Comparison of ENCODE assay signal across 1 cellular context in genomic region chr19:6737284-6737872, GRCh38.
TF ChIP-seq lines count a peak whose summit lies in the region.

GPR108 (minus strand) TSS chr19:6737580; CDS start chr19:6737576, 4 bp downstream.

TF ChIP-seq in K562, 482 proteins besides CTCF, POLR2A, EP300 and RAD21 (continued from another document and continues in another):
- TF ChIP-seq BMI1 (IDR thresholded peaks at IDR 0.05; ENCODE audit: low read length): no peak
- no peak for TF ChIP-seq ZNF668 (CRISPR knock-in tag; IDR thresholded peaks at IDR 0.05)
- no peak for TF ChIP-seq ZEB2 (IDR thresholded peaks at IDR 0.05)
- TF ChIP-seq CUX1 (CRISPR knock-in tag; IDR thresholded peaks at IDR 0.05): no peak
- TF ChIP-seq ZNF561 (CRISPR knock-in tag; conservative IDR thresholded peaks at IDR 0.05): no peak
- no peak for TF ChIP-seq MBD1 (CRISPR knock-in tag; IDR thresholded peaks at IDR 0.05)
- no peak for TF ChIP-seq SPI1 (IDR thresholded peaks at IDR 0.05; ENCODE audit: borderline replicate concordance, low read depth, low read length)
- TF ChIP-seq ZNF75A (CRISPR knock-in tag; IDR thresholded peaks at IDR 0.05): no peak
- TF ChIP-seq HBP1 (CRISPR knock-in tag; IDR thresholded peaks at IDR 0.05): no peak
- TF ChIP-seq KHSRP (IDR thresholded peaks at IDR 0.05): peak; percentile 67; the same call in 1 of the 2 replicates
- TF ChIP-seq ZNF436 (CRISPR knock-in tag; IDR thresholded peaks at IDR 0.05): no peak
- TF ChIP-seq CSDE1 (IDR thresholded peaks at IDR 0.05): no peak; a peak in 1 of 4 replicates
- 0 out of 2 replicates have a peak, but pooled peaks have one; percentile 6 for TF ChIP-seq NFE2 (IDR thresholded peaks at IDR 0.05; ENCODE audit: low read depth)
- no peak for TF ChIP-seq HMGXB4 (CRISPR knock-in tag; IDR thresholded peaks at IDR 0.05)
- TF ChIP-seq PHB2 (IDR thresholded peaks at IDR 0.05; ENCODE audit: low read depth): no peak
- TF ChIP-seq XRCC5 (IDR thresholded peaks at IDR 0.05; ENCODE audit: low read depth, low read length): no peak
- no peak for TF ChIP-seq ZNF143 (CRISPR knock-in tag; IDR thresholded peaks at IDR 0.05)
- TF ChIP-seq CEBPB (tag; IDR thresholded peaks at IDR 0.05): peak; percentile 83
- TF ChIP-seq SMARCA4 (IDR thresholded peaks at IDR 0.05): no peak
- TF ChIP-seq SRF (CRISPR knock-in tag; IDR thresholded peaks at IDR 0.05): no peak
- no peak for TF ChIP-seq TSHZ1 (CRISPR knock-in tag; IDR thresholded peaks at IDR 0.05)
- TF ChIP-seq SMARCA5 (IDR thresholded peaks at IDR 0.05): no peak
- no peak for TF ChIP-seq ESRRB (CRISPR knock-in tag; IDR thresholded peaks at IDR 0.05; ENCODE audit: borderline replicate concordance)
- no peak for TF ChIP-seq GTF2A2 (tag; IDR thresholded peaks at IDR 0.05)
- TF ChIP-seq SP2 (IDR thresholded peaks at IDR 0.05; ENCODE audit: extremely low read depth, low read depth, low read length, poor library complexity, severe bottlenecking): peak; percentile 97
- TF ChIP-seq ZNF507 (tag; conservative IDR thresholded peaks at IDR 0.05): no peak
- TF ChIP-seq FOXJ3 (CRISPR knock-in tag; IDR thresholded peaks at IDR 0.05): no peak
- no peak for TF ChIP-seq STAG1 (CRISPR knock-in tag; IDR thresholded peaks at IDR 0.05; ENCODE audit: borderline replicate concordance)
- TF ChIP-seq FOSL1 (tag; conservative IDR thresholded peaks at IDR 0.05): no peak
- no peak for TF ChIP-seq NRF1 (conservative IDR thresholded peaks at IDR 0.05 in 1 of 2, IDR thresholded peaks at IDR 0.05 in 1 of 2)
- TF ChIP-seq ZNF12 (CRISPR knock-in tag; IDR thresholded peaks at IDR 0.05): no peak
- TF ChIP-seq ZNF253 (CRISPR knock-in tag; conservative IDR thresholded peaks at IDR 0.05): no peak
- no peak for TF ChIP-seq RBM15 (IDR thresholded peaks at IDR 0.05; ENCODE audit: insufficient read depth, low read length)
- TF ChIP-seq MED1 (CRISPR knock-in tag; IDR thresholded peaks at IDR 0.05; ENCODE audit: borderline replicate concordance): no peak
- peak; percentile 30 for TF ChIP-seq MEIS2 (IDR thresholded peaks at IDR 0.05; ENCODE audit: partially characterized antibody)
- TF ChIP-seq ZBTB8A (IDR thresholded peaks at IDR 0.05; ENCODE audit: partially characterized antibody): no peak
- no peak for TF ChIP-seq ELF1 (tag; IDR thresholded peaks at IDR 0.05)
- peak; percentile 91 for TF ChIP-seq NUFIP1 (IDR thresholded peaks at IDR 0.05; ENCODE audit: partially characterized antibody)
- TF ChIP-seq NR3C1 (CRISPR knock-in tag; IDR thresholded peaks at IDR 0.05): no peak
- no peak for TF ChIP-seq TEAD4 (IDR thresholded peaks at IDR 0.05; ENCODE audit: low read length)
- no peak for TF ChIP-seq TEAD4 (CRISPR knock-in tag; IDR thresholded peaks at IDR 0.05; ENCODE audit: borderline replicate concordance)
- TF ChIP-seq HDAC8 (tag; IDR thresholded peaks at IDR 0.05): no peak
- no peak for TF ChIP-seq USF1 (CRISPR knock-in tag; IDR thresholded peaks at IDR 0.05)
- no peak for TF ChIP-seq ZHX1 (conservative IDR thresholded peaks at IDR 0.05; ENCODE audit: low read length)
- no peak for TF ChIP-seq MAFG (tag; conservative IDR thresholded peaks at IDR 0.05)
- no peak for TF ChIP-seq CTBP1 (IDR thresholded peaks at IDR 0.05; ENCODE audit: borderline replicate concordance)
- no peak for TF ChIP-seq CBFB (CRISPR knock-in tag; IDR thresholded peaks at IDR 0.05)
- TF ChIP-seq HDAC6 (IDR thresholded peaks at IDR 0.05; ENCODE audit: low read depth, low read length): no peak
- TF ChIP-seq RBM25 (IDR thresholded peaks at IDR 0.05; ENCODE audit: low read depth, low read length, severe bottlenecking): peak; percentile 99
- no peak for TF ChIP-seq ELK1 (CRISPR knock-in tag; IDR thresholded peaks at IDR 0.05)
- TF ChIP-seq RHOXF2B (CRISPR knock-in tag; conservative IDR thresholded peaks at IDR 0.05): no peak
- TF ChIP-seq DMBX1 (CRISPR knock-in tag; IDR thresholded peaks at IDR 0.05; ENCODE audit: borderline replicate concordance): no peak
- TF ChIP-seq CREM (IDR thresholded peaks at IDR 0.05; ENCODE audit: low read depth): peak; percentile 98
